ENCODE assay signal across 1 cellular context in the genomic region with DNA sequence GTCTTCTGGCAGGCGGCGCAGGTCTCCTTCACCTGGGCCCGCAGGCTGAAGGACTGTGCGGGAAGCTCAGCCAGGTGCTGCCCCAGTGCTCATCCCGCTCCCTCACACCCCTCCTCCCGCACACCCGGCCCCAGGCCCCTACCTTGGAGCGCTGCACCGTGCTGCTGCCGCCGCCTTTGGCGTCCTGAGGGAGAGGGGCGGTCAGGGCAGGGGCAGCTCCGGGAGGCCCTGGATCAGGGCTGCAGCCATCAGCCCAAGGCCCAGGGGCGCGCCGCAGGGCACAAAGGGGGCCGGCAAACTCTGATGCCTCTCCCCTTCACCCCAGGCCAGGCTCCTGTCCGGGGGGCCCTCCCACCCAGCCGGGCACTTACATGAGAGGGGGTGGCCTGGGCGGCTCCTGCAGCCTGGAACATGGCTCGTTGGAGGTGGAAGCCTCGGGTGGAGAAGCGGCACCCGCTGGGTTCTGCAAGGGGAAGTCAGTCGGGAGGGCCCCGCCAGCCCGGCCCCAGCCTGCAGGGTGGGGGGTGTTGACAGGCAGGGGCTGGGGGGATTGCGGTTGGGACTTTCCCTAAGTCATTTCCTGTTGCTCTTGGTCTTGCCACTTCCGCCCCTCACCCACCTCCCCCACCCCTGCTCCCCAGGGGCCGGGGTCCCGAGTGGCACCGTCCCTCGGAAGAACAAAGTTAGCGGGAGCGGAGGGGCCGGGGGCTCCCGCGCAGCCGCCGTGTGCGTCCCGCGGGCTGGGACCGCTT.
TF ChIP-seq lines count a peak whose summit lies in the region.

No MANE protein-coding gene starts in this region.

TF ChIP-seq in endothelial cell of umbilical vein, 7 proteins besides CTCF, POLR2A, EP300 and RAD21:
- TF ChIP-seq POLR2AphosphoS5 (IDR thresholded peaks at IDR 0.05; ENCODE audit: insufficient read depth, low read depth, low read length) (peak; percentile 34), MYC (IDR thresholded peaks at IDR 0.05; ENCODE audit: low read depth, low read length) (no peak)
